11 cellular contexts compared by ENCODE assay signal in genomic region chr19:46355234-46355990, GRCh38. TPM values are rescaled to one million over a fixed set of nuclear protein-coding genes. Genes with fewer than 3 reads are reported as not detected.
DNase-seq lines count a peak whose midpoint lies in the region; ATAC-seq and TF ChIP-seq lines count a peak whose summit lies in the region.
"Had no signal": no experiment of that assay in that cellular context is flagged by ENCODE, and none has a peak within 500 bp of the region (broad histone marks: within the 10 kb centered on the region; RNA-seq: fewer than 3 reads in every experiment).

No MANE protein-coding gene starts in this region.

- H3K36me3 Mint-ChIP-seq in activated naive CD4-positive, alpha-beta T cell treated with anti-CD3 and anti-CD28 coated beads for 36 hours (ENCODE audit: low read depth) = peaks cover 35% of the 10 kb centered on the region
- peaks cover 43% of the 10 kb centered on the region for H3K36me3 Mint-ChIP-seq in activated CD8-positive, alpha-beta T cell treated with anti-CD3 and anti-CD28 coated beads for 36 hours (ENCODE audit: low read depth)
- peaks cover 27 to 44% of the 10 kb centered on the region in 2 donors for H3K36me3 Mint-ChIP-seq in stimulated activated naive B cell treated with anti-CD40 and anti-IgM and Interleukin-4, amounts not matched to agents 10 μg/mL and 1 μg/mL and 100 μg/mL, for 72 hours

- CTCF ChIA-PET in activated naive CD4-positive, alpha-beta T cell treated with anti-CD3 and anti-CD28 coated beads for 36 hours (lab: Charles Lee) = interaction anchor here (1.0 to 1.1 kb wide), 2 partner anchors 9 to 39 kb away, joined by 3 to 4 read pairs; no protein-coding TSS in a partner anchor
- CTCF ChIA-PET in activated CD8-positive, alpha-beta T cell treated with anti-CD3 and anti-CD28 coated beads for 36 hours (lab: Charles Lee) = interaction anchor here (1.0 kb wide), 1 partner anchor 8 kb away, joined by 3 read pairs; the partner anchor contains the start of gene PPP5C

- no peak overlapping the region for H3K4me3 Mint-ChIP-seq in activated naive CD4-positive, alpha-beta T cell treated with anti-CD3 and anti-CD28 coated beads for 36 hours
- H3K4me3 Mint-ChIP-seq in activated CD8-positive, alpha-beta T cell treated with anti-CD3 and anti-CD28 coated beads for 36 hours = no peak overlapping the region
- peak overlapping the region; percentile 11 to 19 for H3K4me3 Mint-ChIP-seq in stimulated activated naive B cell treated with anti-CD40 and anti-IgM and Interleukin-4, amounts not matched to agents 10 μg/mL and 1 μg/mL and 100 μg/mL, for 72 hours
- H3K4me3 Mint-ChIP-seq: naive thymus-derived CD4-positive, alpha-beta T cell had no signal

- peak overlapping the region; percentile 41 for H3K27ac Mint-ChIP-seq in activated naive CD4-positive, alpha-beta T cell treated with anti-CD3 and anti-CD28 coated beads for 36 hours
- H3K27ac Mint-ChIP-seq in activated CD8-positive, alpha-beta T cell treated with anti-CD3 and anti-CD28 coated beads for 36 hours = peak overlapping the region; percentile 73
- H3K27ac Mint-ChIP-seq in stimulated activated naive B cell treated with anti-CD40 and anti-IgM and Interleukin-4, amounts not matched to agents 10 μg/mL and 1 μg/mL and 100 μg/mL, for 72 hours = peak overlapping the region; percentile 88

- no peak for TF ChIP-seq CTCF in activated CD8-positive, alpha-beta T cell treated with anti-CD3 and anti-CD28 coated beads for 36 hours (IDR thresholded peaks at IDR 0.05)

- intact Hi-C loops in activated naive CD4-positive, alpha-beta T cell treated with anti-CD3 and anti-CD28 coated beads for 36 hours (cut with micrococcal nuclease) = no loop called here
- intact Hi-C loops in activated CD8-positive, alpha-beta T cell treated with anti-CD3 and anti-CD28 coated beads for 36 hours (cut with micrococcal nuclease) = no loop called here

- peak; percentile 70 for ATAC-seq in activated CD8-positive, alpha-beta T cell treated with anti-CD3 and anti-CD28 coated beads for 36 hours
- ATAC-seq in stimulated activated naive B cell treated with anti-CD40 and anti-IgM and Interleukin-4, amounts not matched to agents 10 μg/mL and 1 μg/mL and 100 μg/mL, for 72 hours (replicated peaks) = peak; percentile 67 to 69
- ATAC-seq: naive thymus-derived CD4-positive, alpha-beta T cell had no signal

- no peaks in the 10 kb centered on the region for H3K9me3 Mint-ChIP-seq in activated naive CD4-positive, alpha-beta T cell treated with anti-CD3 and anti-CD28 coated beads for 36 hours
- no peaks in the 10 kb centered on the region for H3K9me3 Mint-ChIP-seq in activated CD8-positive, alpha-beta T cell treated with anti-CD3 and anti-CD28 coated beads for 36 hours
- peaks cover 0 to 1% of the 10 kb centered on the region in 2 donors for H3K9me3 Mint-ChIP-seq in stimulated activated naive B cell treated with anti-CD40 and anti-IgM and Interleukin-4, amounts not matched to agents 10 μg/mL and 1 μg/mL and 100 μg/mL, for 72 hours
- H3K9me3 Mint-ChIP-seq: naive thymus-derived CD4-positive, alpha-beta T cell had no signal

- DNase-seq in activated naive CD4-positive, alpha-beta T cell treated with anti-CD3 and anti-CD28 coated beads for 36 hours = peak; percentile 20
- no peak for DNase-seq in activated naive CD4-positive, alpha-beta T cell treated with anti-CD3 and anti-CD28 coated beads, Interleukin-2, amount 50 U/mL, for 16 hours
- DNase-seq in activated CD8-positive, alpha-beta T cell treated with anti-CD3 and anti-CD28 coated beads for 36 hours = peak; percentile 80
- DNase-seq in kidney tubule cell (ENCODE audit: low spot score) (peak; percentile 50), superior temporal gyrus (ENCODE audit: extremely low spot score) (no peak), NCI-H2081 treated with DMSO at 0.1 percent for 48 hours (lab: John Stamatoyannopoulos, UW) (no peak), HK-2 (ENCODE audit: unreplicated experiment) (no peak)
- DNase-seq in stimulated activated naive B cell treated with anti-CD40 and anti-IgM and Interleukin-4, amounts not matched to agents 10 μg/mL and 1 μg/mL and 100 μg/mL, for 72 hours = no peak
- DNase-seq: amygdala, DMS53 had no signal

- no peaks in the 10 kb centered on the region for H3K27me3 Mint-ChIP-seq in activated naive CD4-positive, alpha-beta T cell treated with anti-CD3 and anti-CD28 coated beads for 36 hours (ENCODE audit: low read depth)
- no peaks in the 10 kb centered on the region for H3K27me3 Mint-ChIP-seq in activated CD8-positive, alpha-beta T cell treated with anti-CD3 and anti-CD28 coated beads for 36 hours
- H3K27me3 Mint-ChIP-seq in stimulated activated naive B cell treated with anti-CD40 and anti-IgM and Interleukin-4, amounts not matched to agents 10 μg/mL and 1 μg/mL and 100 μg/mL, for 72 hours = no peaks in the 10 kb centered on the region
- H3K27me3 Mint-ChIP-seq: naive thymus-derived CD4-positive, alpha-beta T cell had no signal

- peaks cover 44% of the 10 kb centered on the region for H3K4me1 Mint-ChIP-seq in activated naive CD4-positive, alpha-beta T cell treated with anti-CD3 and anti-CD28 coated beads for 36 hours (ENCODE audit: low read depth)
- peaks cover 49% of the 10 kb centered on the region for H3K4me1 Mint-ChIP-seq in activated CD8-positive, alpha-beta T cell treated with anti-CD3 and anti-CD28 coated beads for 36 hours (ENCODE audit: low read depth)
- peaks cover 30 to 59% of the 10 kb centered on the region in 2 donors for H3K4me1 Mint-ChIP-seq in stimulated activated naive B cell treated with anti-CD40 and anti-IgM and Interleukin-4, amounts not matched to agents 10 μg/mL and 1 μg/mL and 100 μg/mL, for 72 hours

- POLR2A ChIA-PET in activated CD8-positive, alpha-beta T cell treated with anti-CD3 and anti-CD28 coated beads for 36 hours (lab: Charles Lee) = no interaction called here

RNA-seq across cellular contexts. Expression of gene PPP5C, which starts 8.5 kb away (rescaled TPM):
- 10 to 100 TPM; 87.4 to 89.2 TPM for total RNA-seq in activated naive CD4-positive, alpha-beta T cell treated with anti-CD3 and anti-CD28 coated beads for 36 hours
- 100 to 1,000 TPM; 108 to 111 TPM for total RNA-seq in activated CD8-positive, alpha-beta T cell treated with anti-CD3 and anti-CD28 coated beads for 36 hours

RNA-seq across cellular contexts. Expression of gene CCDC8, which starts 58.0 kb away (rescaled TPM):
- not detected for total RNA-seq in activated naive CD4-positive, alpha-beta T cell treated with anti-CD3 and anti-CD28 coated beads for 36 hours
- total RNA-seq in activated CD8-positive, alpha-beta T cell treated with anti-CD3 and anti-CD28 coated beads for 36 hours = not detected
- total RNA-seq: naive thymus-derived CD4-positive, alpha-beta T cell had no signal

RNA-seq across cellular contexts. Expression of gene HIF3A, which starts 58.6 kb away (rescaled TPM):
- total RNA-seq in activated naive CD4-positive, alpha-beta T cell treated with anti-CD3 and anti-CD28 coated beads for 36 hours = not detected
- not detected for total RNA-seq in activated CD8-positive, alpha-beta T cell treated with anti-CD3 and anti-CD28 coated beads for 36 hours
- total RNA-seq: naive thymus-derived CD4-positive, alpha-beta T cell had no signal

Comparison
In these comparisons a context has a peak if more than half of its experiments do, and no peak if none do; other contexts are left out.
1. DNase-seq: peak in activated naive CD4-positive, alpha-beta T cell treated with anti-CD3 and anti-CD28 coated beads for 36 hours (single experiment), activated CD8-positive, alpha-beta T cell treated with anti-CD3 and anti-CD28 coated beads for 36 hours (single experiment) and kidney tubule cell (single experiment); none in activated naive CD4-positive, alpha-beta T cell treated with anti-CD3 and anti-CD28 coated beads, Interleukin-2, amount 50 U/mL, for 16 hours (single experiment), stimulated activated naive B cell treated with anti-CD40 and anti-IgM and Interleukin-4, amounts not matched to agents 10 μg/mL and 1 μg/mL and 100 μg/mL, for 72 hours (single experiment), superior temporal gyrus (single experiment), NCI-H2081 treated with DMSO at 0.1 percent for 48 hours (single experiment) and HK-2 (single experiment).
2. H3K4me3 Mint-ChIP-seq: peak in stimulated activated naive B cell treated with anti-CD40 and anti-IgM and Interleukin-4, amounts not matched to agents 10 μg/mL and 1 μg/mL and 100 μg/mL, for 72 hours (2 of 2); none in activated naive CD4-positive, alpha-beta T cell treated with anti-CD3 and anti-CD28 coated beads for 36 hours (single experiment) and activated CD8-positive, alpha-beta T cell treated with anti-CD3 and anti-CD28 coated beads for 36 hours (single experiment).
3. Peak in every context shown above with its lines, with median percentiles within 50 percentile points of each other: H3K27ac Mint-ChIP-seq.